In the genomic region with DNA sequence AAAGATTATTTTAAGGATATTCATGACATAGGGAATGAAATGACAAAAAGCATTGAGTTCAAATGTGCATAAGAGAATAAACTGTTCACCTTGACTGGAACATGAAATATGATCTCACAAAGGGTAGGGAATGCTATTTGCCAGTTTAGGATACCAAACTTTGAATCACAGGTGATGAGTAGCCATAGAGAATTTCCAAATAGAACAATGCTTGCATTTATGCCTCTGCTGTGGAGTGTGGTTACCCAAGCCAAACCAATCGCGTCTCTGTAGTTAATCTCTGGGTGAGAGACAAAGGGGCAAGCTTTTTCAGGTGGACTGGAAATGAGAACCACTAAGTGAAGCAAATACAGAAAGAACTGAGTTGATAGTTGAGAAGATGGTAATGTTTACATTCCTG, we compare ENCODE assay signal across 26 cellular contexts.
DNase-seq lines count a peak whose midpoint lies in the region; ATAC-seq, FAIRE-seq and TF ChIP-seq lines count a peak whose summit lies in the region.
"Had no signal": no experiment of that assay in that cellular context is flagged by ENCODE, and none has a peak within 500 bp of the region (broad histone marks: within the 10 kb centered on the region; RNA-seq: fewer than 3 reads in every experiment).

No MANE protein-coding gene starts in this region.

- 31% methylated on average over 2 of the region's 2 CpGs for WGBS in right lobe of liver (ENCODE audit: insufficient coverage, low coverage, low lambda C conversion rate, missing lambda C conversion rate)
- 5% methylated on average over 2 of the region's 2 CpGs for WGBS in HepG2 (ENCODE audit: low lambda C conversion rate)
- 89% methylated on average over 2 of the region's 2 CpGs for WGBS in smooth muscle cell (ENCODE audit: low lambda C conversion rate)

- in situ Hi-C loops in HepG2 (cut with HindIII; ENCODE audit: extremely low pct_ligation_motif_present, low pct_unique_long_range_greater_than_20kb) (no loop called here), SK-MEL-5 (cut with HindIII; ENCODE audit: low pct_unique_long_range_greater_than_20kb, low sequenced_read_pairs) (no loop called here)

- H3K9ac ChIP-seq in HepG2 (ENCODE audit: insufficient read depth, low read depth, low read length) = no peak overlapping the region
- no peak overlapping the region for H3K9ac ChIP-seq in smooth muscle cell (ENCODE audit: low read depth)
- H3K9ac ChIP-seq: BLaER1 treated with 17β-estradiol and CSF1 and Interleukin-3, amounts not matched to agents 10 nM and 100 nM; GM23248 had no signal

- H3K4me2 ChIP-seq in HepG2 (ENCODE audit: low read depth, low read length) (no peak overlapping the region), smooth muscle cell (no peak overlapping the region)
- H3K4me2 ChIP-seq: A549; BLaER1 treated with 17β-estradiol and CSF1 and Interleukin-3, amounts not matched to agents 10 nM and 100 nM had no signal

- H3K4me1 Mint-ChIP-seq in CD4-positive, alpha-beta T cell (ENCODE audit: low read depth) = no peaks in the 10 kb centered on the region
- H3K4me1 Mint-ChIP-seq: CD14-positive monocyte; CD4-positive, alpha-beta memory T cell had no signal

- TF ChIP-seq RAD21 in HepG2 (CRISPR knock-in tag; IDR thresholded peaks at IDR 0.05) = no peak

- H3K79me2 ChIP-seq in HepG2 (ENCODE audit: insufficient read depth, low read length) (no peaks in the 10 kb centered on the region), smooth muscle cell (ENCODE audit: low read depth) (no peaks in the 10 kb centered on the region)

- TF ChIP-seq POLR2A in right lobe of liver (IDR thresholded peaks at IDR 0.05) (no peak), HepG2 (IDR thresholded peaks at IDR 0.05; ENCODE audit: insufficient read depth in 1 of 2, low read depth in 2 of 2, low read length in 2 of 2) (no peak)

- no peaks in the 10 kb centered on the region for H3F3A ChIP-seq in smooth muscle cell (ENCODE audit: low read depth)

- H3K9me3 ChIP-seq in right lobe of liver = no peaks in the 10 kb centered on the region
- no peaks in the 10 kb centered on the region for H3K9me3 ChIP-seq in HepG2 (ENCODE audit: low read length)
- H3K9me3 ChIP-seq in smooth muscle cell (replicated peaks; ENCODE audit: low read depth) = no peaks in the 10 kb centered on the region
- no peaks in the 10 kb centered on the region for H3K9me3 ChIP-seq in CD4-positive, alpha-beta T cell (ENCODE audit: control insufficient read depth, low read length)
- H3K9me3 ChIP-seq: A549; BE2C; BLaER1 treated with 17β-estradiol and CSF1 and Interleukin-3, amounts not matched to agents 10 nM and 100 nM had no signal

- H3K9me3 Mint-ChIP-seq in CD4-positive, alpha-beta T cell = peaks cover 2% of the 10 kb centered on the region

- H2AFZ ChIP-seq in HepG2 (ENCODE audit: low read length) = no peak overlapping the region
- no peak overlapping the region for H2AFZ ChIP-seq in smooth muscle cell (ENCODE audit: low read depth)
- H2AFZ ChIP-seq: GM23248 had no signal

- CTCF ChIA-PET in HepG2 (lab: Yijun Ruan, JAX; ENCODE audit: low intra/inter-chr PET ratio, low total read pairs) = no interaction called here
- CTCF ChIA-PET in CD4-positive, alpha-beta T cell (lab: Charles Lee) = no interaction called here

- no peak overlapping the region for H3K4me3 ChIP-seq in right lobe of liver
- no peak overlapping the region for H3K4me3 ChIP-seq in HepG2 (replicated peaks in 1 of 3; ENCODE audit: insufficient read depth in 1 of 3, low read depth in 2 of 3, low read length in 3 of 3)
- no peak overlapping the region for H3K4me3 ChIP-seq in smooth muscle cell
- H3K4me3 ChIP-seq: A549; BLaER1 treated with 17β-estradiol and CSF1 and Interleukin-3, amounts not matched to agents 10 nM and 100 nM; GM23248 had no signal

- TF ChIP-seq CTCF in right lobe of liver (IDR thresholded peaks at IDR 0.05) (no peak), HepG2 (CRISPR knock-in tag; IDR thresholded peaks at IDR 0.05) (no peak), smooth muscle cell (IDR thresholded peaks at IDR 0.05; ENCODE audit: borderline replicate concordance, insufficient read depth, poor library complexity, severe bottlenecking) (no peak)
- TF ChIP-seq CTCF in CD4-positive, alpha-beta T cell (IDR thresholded peaks at IDR 0.05) = no peak

- no peaks in the 10 kb centered on the region for H4K20me1 ChIP-seq in HepG2 (ENCODE audit: insufficient read depth, low read length)
- H4K20me1 ChIP-seq in smooth muscle cell (ENCODE audit: low read depth) = no peaks in the 10 kb centered on the region
- H4K20me1 ChIP-seq: BLaER1 treated with 17β-estradiol and CSF1 and Interleukin-3, amounts not matched to agents 10 nM and 100 nM had no signal

- H3K36me3 Mint-ChIP-seq in CD4-positive, alpha-beta T cell (ENCODE audit: low read depth) = no peaks in the 10 kb centered on the region
- H3K36me3 Mint-ChIP-seq: CD14-positive monocyte; CD4-positive, alpha-beta memory T cell had no signal

- DNase-seq in right lobe of liver (no peak), HepG2 (ENCODE audit: low spot score) (no peak), SK-MEL-5 (ENCODE audit: low read depth, low spot score) (peak; percentile 6), epithelial cell of prostate (ENCODE audit: low read depth, low spot score) (peak; percentile 22), smooth muscle cell (lab: John Stamatoyannopoulos, UW; ENCODE audit: unreplicated experiment) (no peak)
- no peak for DNase-seq in CD4-positive, alpha-beta T cell
- DNase-seq: 8988T; ACHN; AML-193; BE2C; Calu3; CD4-positive, alpha-beta memory T cell; COR-L47; DMS53; DMS79 treated with DMSO at 0.1 percent for 48 hours; GM23248; H7; HCEC 1CT had no signal

- H3K4me3 Mint-ChIP-seq in CD4-positive, alpha-beta T cell = no peak overlapping the region
- H3K4me3 Mint-ChIP-seq: CD14-positive monocyte; CD4-positive, alpha-beta memory T cell had no signal

- H3K27me3 ChIP-seq in right lobe of liver (no peaks in the 10 kb centered on the region), HepG2 (ENCODE audit: control insufficient read depth in 1 of 2, insufficient read depth in 2 of 2, low read length in 2 of 2) (no peaks in the 10 kb centered on the region), smooth muscle cell (ENCODE audit: low read depth) (no peaks in the 10 kb centered on the region)
- H3K27me3 ChIP-seq in CD4-positive, alpha-beta T cell (ENCODE audit: control insufficient read depth, insufficient read depth, low read length) = no peaks in the 10 kb centered on the region
- H3K27me3 ChIP-seq: BE2C; BLaER1 treated with 17β-estradiol and CSF1 and Interleukin-3, amounts not matched to agents 10 nM and 100 nM had no signal

- no peak overlapping the region for H3K27ac Mint-ChIP-seq in CD4-positive, alpha-beta T cell
- H3K27ac Mint-ChIP-seq: CD14-positive monocyte; CD4-positive, alpha-beta memory T cell had no signal

- intact Hi-C loops in right lobe of liver (cut with DNase I) (no loop called here), HepG2 (cut with micrococcal nuclease; ENCODE audit: unreplicated experiment) (no loop called here)
- intact Hi-C loops in CD4-positive, alpha-beta T cell (cut with DNase I, micrococcal nuclease) = no loop called here

- no peaks in the 10 kb centered on the region for H3K4me1 ChIP-seq in right lobe of liver
- no peaks in the 10 kb centered on the region for H3K4me1 ChIP-seq in HepG2 (ENCODE audit: insufficient read depth, low read length)
- no peaks in the 10 kb centered on the region for H3K4me1 ChIP-seq in smooth muscle cell (ENCODE audit: low read depth)
- H3K4me1 ChIP-seq: A549 had no signal

- ATAC-seq in right lobe of liver (peak in 3 of 4 donors; percentile 18 to 22 (median 21)), HepG2 (no peak), SK-N-SH treated with all-trans-retinoic acid at 6 μM for 48 hours (no peak)
- no peak for ATAC-seq in CD4-positive, alpha-beta T cell (ENCODE audit: poor library complexity)
- ATAC-seq: A549 had no signal

- BruUV-seq in HepG2 (replicated peaks; lab: Mats Ljungman, UMichigan) = no TSS peak

- H3K36me3 ChIP-seq in right lobe of liver = no peaks in the 10 kb centered on the region
- no peaks in the 10 kb centered on the region for H3K36me3 ChIP-seq in HepG2 (replicated peaks in 1 of 2; ENCODE audit: control insufficient read depth in 1 of 2, insufficient read depth in 2 of 2, low read length in 2 of 2)
- no peaks in the 10 kb centered on the region for H3K36me3 ChIP-seq in smooth muscle cell (ENCODE audit: low read depth)
- H3K36me3 ChIP-seq: BE2C; BLaER1 treated with 17β-estradiol and CSF1 and Interleukin-3, amounts not matched to agents 10 nM and 100 nM had no signal

- TF ChIP-seq EP300 in HepG2 (IDR thresholded peaks at IDR 0.05; ENCODE audit: low read depth in 2 of 2, low read length in 2 of 2) (no peak), HepG2 (CRISPR knock-in tag; IDR thresholded peaks at IDR 0.05; ENCODE audit: borderline replicate concordance) (no peak)

- H3K27ac ChIP-seq in right lobe of liver (no peak overlapping the region), HepG2 (ENCODE audit: extremely low read length, insufficient read depth, low read length) (no peak overlapping the region), epithelial cell of prostate (no peak overlapping the region), smooth muscle cell (ENCODE audit: low read depth) (no peak overlapping the region)
- H3K27ac ChIP-seq in CD4-positive, alpha-beta T cell (ENCODE audit: low read depth, low read length) = no peak overlapping the region
- H3K27ac ChIP-seq: A549; BLaER1 treated with 17β-estradiol and CSF1 and Interleukin-3, amounts not matched to agents 10 nM and 100 nM; GM23248 had no signal

- no peaks in the 10 kb centered on the region for H3K27me3 Mint-ChIP-seq in CD4-positive, alpha-beta T cell
- H3K27me3 Mint-ChIP-seq: CD4-positive, alpha-beta memory T cell had no signal

- POLR2A ChIA-PET in HepG2 (lab: Yijun Ruan, JAX) = no interaction called here
- POLR2A ChIA-PET in CD4-positive, alpha-beta T cell (lab: Charles Lee) = no interaction called here

- no peak for FAIRE-seq in HepG2 (lab: Jason Lieb, UNC)
- FAIRE-seq: A549, G401.6, GM12892, GM19239, H1 had no signal

TF ChIP-seq in SK-N-SH treated with all-trans-retinoic acid at 6 μM for 48 hours, 23 proteins besides CTCF, POLR2A, EP300 and RAD21:
- TF ChIP-seq SNAI2 (CRISPR knock-in tag; IDR thresholded peaks at IDR 0.05) (no peak), ISL1 (CRISPR knock-in tag; IDR thresholded peaks at IDR 0.05) (no peak), ZNF8 (CRISPR knock-in tag; IDR thresholded peaks at IDR 0.05) (no peak), ZNF565 (CRISPR knock-in tag; conservative IDR thresholded peaks at IDR 0.05; ENCODE audit: low read depth) (no peak), ARNTL (CRISPR knock-in tag; IDR thresholded peaks at IDR 0.05; ENCODE audit: borderline replicate concordance, low read depth) (no peak)

Comparison
In these comparisons a context has a peak if more than half of its experiments do, and no peak if none do; other contexts are left out.
1. ATAC-seq: peak in right lobe of liver (3 of 4); none in HepG2 (single experiment), SK-N-SH treated with all-trans-retinoic acid at 6 μM for 48 hours (single experiment) and CD4-positive, alpha-beta T cell (single experiment).
2. DNase-seq: peak in SK-MEL-5 (single experiment) and epithelial cell of prostate (single experiment); none in right lobe of liver (0 of 3), HepG2 (single experiment), smooth muscle cell (single experiment) and CD4-positive, alpha-beta T cell (0 of 10).